ENCODE assay signal across 12 cellular contexts in genomic region chr3:52895416-52895815, GRCh38. TPM values are rescaled to one million over a fixed set of nuclear protein-coding genes. Genes with fewer than 3 reads are reported as not detected.
DNase-seq lines count a peak whose midpoint lies in the region; ATAC-seq and TF ChIP-seq lines count a peak whose summit lies in the region.
"Had no signal": no experiment of that assay in that cellular context is flagged by ENCODE, and none has a peak within 500 bp of the region (broad histone marks: within the 10 kb centered on the region; RNA-seq: fewer than 3 reads in every experiment).

No MANE protein-coding gene starts in this region.

- intact Hi-C loops in CD14-positive monocyte (cut with micrococcal nuclease) = loop anchor here in 1 of 2 donors (10.0 kb wide), 1 partner anchor 359 kb away; the partner anchor contains the start of gene TKT

- H3K27ac Mint-ChIP-seq in CD14-positive monocyte (peak overlapping the region; percentile 40 to 85 (median 70)), IgD-negative memory B cell (peak overlapping the region in 1 of 3 donors; percentile 84), nephron progenitor cell (no peak overlapping the region)
- peak overlapping the region; percentile 68 for H3K27ac Mint-ChIP-seq in activated naive CD8-positive, alpha-beta T cell treated with anti-CD3 and anti-CD28 coated beads, Interleukin-2, amount 50 U/mL, for 24 hours

- DNase-seq in CD14-positive monocyte (ENCODE audit: low spot score) (no peak), nephron progenitor cell (no peak), HEK293T (ENCODE audit: extremely low spot score) (no peak), OCI-M1 (lab: John Stamatoyannopoulos, UW) (no peak), NCI-H1694 (lab: John Stamatoyannopoulos, UW) (no peak)
- no peak for DNase-seq in activated naive CD8-positive, alpha-beta T cell treated with anti-CD3 and anti-CD28 coated beads, Interleukin-2, amount 50 U/mL, for 24 hours
- DNase-seq: Calu3, hypothalamus, NCI-H1092 treated with DMSO at 0.1 percent for 48 hours, NCI-H69 had no signal

- no peak for TF ChIP-seq CTCF in CD14-positive monocyte (IDR thresholded peaks at IDR 0.05)
- TF ChIP-seq CTCF in nephron progenitor cell (IDR thresholded peaks at IDR 0.05) = no peak

- POLR2A ChIA-PET in HEK293T (lab: Yijun Ruan, JAX) = no interaction called here

- peak overlapping the region; percentile 21 to 97 for H3K4me3 Mint-ChIP-seq in CD14-positive monocyte
- H3K4me3 Mint-ChIP-seq in IgD-negative memory B cell = peak overlapping the region; percentile 93 to 99 (median 94)
- H3K4me3 Mint-ChIP-seq in activated naive CD8-positive, alpha-beta T cell treated with anti-CD3 and anti-CD28 coated beads, Interleukin-2, amount 50 U/mL, for 24 hours = peak overlapping the region; percentile 96
- peak overlapping the region; percentile 98 for H3K4me3 Mint-ChIP-seq in nephron progenitor cell

- H3K36me3 Mint-ChIP-seq in CD14-positive monocyte (peaks cover 15 to 23% of the 10 kb centered on the region in 2 donors), IgD-negative memory B cell (peaks cover 2% of the 10 kb centered on the region), nephron progenitor cell (ENCODE audit: low read depth) (no peaks in the 10 kb centered on the region)
- peaks cover 10% of the 10 kb centered on the region for H3K36me3 Mint-ChIP-seq in activated naive CD8-positive, alpha-beta T cell treated with anti-CD3 and anti-CD28 coated beads, Interleukin-2, amount 50 U/mL, for 24 hours (ENCODE audit: low read depth)

- CTCF ChIA-PET in HEK293T (lab: Yijun Ruan, JAX) = no interaction called here

- H3K4me1 Mint-ChIP-seq in CD14-positive monocyte (peaks cover 70% of the 10 kb centered on the region), IgD-negative memory B cell (peaks cover 44 to 57% (median 46%) of the 10 kb centered on the region in 3 donors), nephron progenitor cell (peaks cover 24% of the 10 kb centered on the region)
- H3K4me1 Mint-ChIP-seq in activated naive CD8-positive, alpha-beta T cell treated with anti-CD3 and anti-CD28 coated beads, Interleukin-2, amount 50 U/mL, for 24 hours = peaks cover 63% of the 10 kb centered on the region

- H3K27me3 Mint-ChIP-seq in CD14-positive monocyte (ENCODE audit: low read depth in 3 of 3) (peaks cover 0 to 5% (median 1%) of the 10 kb centered on the region in 3 donors), IgD-negative memory B cell (no peaks in the 10 kb centered on the region), nephron progenitor cell (ENCODE audit: low read depth, poor library complexity) (peaks cover 10% of the 10 kb centered on the region)
- no peaks in the 10 kb centered on the region for H3K27me3 Mint-ChIP-seq in activated naive CD8-positive, alpha-beta T cell treated with anti-CD3 and anti-CD28 coated beads, Interleukin-2, amount 50 U/mL, for 24 hours

- H3K9me3 Mint-ChIP-seq in CD14-positive monocyte (peaks cover 0 to 2% (median 0%) of the 10 kb centered on the region in 7 donors), IgD-negative memory B cell (no peaks in the 10 kb centered on the region), nephron progenitor cell (no peaks in the 10 kb centered on the region)
- no peaks in the 10 kb centered on the region for H3K9me3 Mint-ChIP-seq in activated naive CD8-positive, alpha-beta T cell treated with anti-CD3 and anti-CD28 coated beads, Interleukin-2, amount 50 U/mL, for 24 hours

- peak; percentile 27 for ATAC-seq in activated naive CD8-positive, alpha-beta T cell treated with anti-CD3 and anti-CD28 coated beads, Interleukin-2, amount 50 U/mL, for 24 hours
- ATAC-seq in GM21526 (IDR thresholded peaks at IDR 0.05; ENCODE audit: low FRiP score, unreplicated experiment) = no peak

TF ChIP-seq in HEK293T, 16 proteins besides CTCF, POLR2A, EP300 and RAD21:
- TF ChIP-seq HDGF (IDR thresholded peaks at IDR 0.05; ENCODE audit: borderline replicate concordance) = no peak
- no peak for TF ChIP-seq SP1 (IDR thresholded peaks at IDR 0.05)
- no peak for TF ChIP-seq LEF1 (IDR thresholded peaks at IDR 0.05; ENCODE audit: borderline replicate concordance)
- TF ChIP-seq CTBP1 (IDR thresholded peaks at IDR 0.05; ENCODE audit: borderline replicate concordance) = no peak
- TF ChIP-seq ZNF384 (IDR thresholded peaks at IDR 0.05) = no peak
- TF ChIP-seq FOXA1 (IDR thresholded peaks at IDR 0.05) = no peak
- no peak for TF ChIP-seq FOXM1 (IDR thresholded peaks at IDR 0.05; ENCODE audit: borderline replicate concordance)
- TF ChIP-seq ARNT (IDR thresholded peaks at IDR 0.05) = no peak
- TF ChIP-seq ELF4 (IDR thresholded peaks at IDR 0.05) = no peak
- TF ChIP-seq TARDBP (IDR thresholded peaks at IDR 0.05) = no peak
- TF ChIP-seq FOXK2 (IDR thresholded peaks at IDR 0.05) = no peak
- no peak for TF ChIP-seq PKNOX1 (IDR thresholded peaks at IDR 0.05)

RNA-seq across cellular contexts. Expression of gene STIMATE, which starts 1.9 kb away (rescaled TPM):
- polyA plus RNA-seq in CD14-positive monocyte (10 to 100 TPM in 1 of 2 donors, 1 to 10 TPM in 1; 8.9 to 11.7 TPM), IgD-negative memory B cell (8.3 TPM)
